8 cellular contexts compared by ENCODE assay signal in the genomic region with DNA sequence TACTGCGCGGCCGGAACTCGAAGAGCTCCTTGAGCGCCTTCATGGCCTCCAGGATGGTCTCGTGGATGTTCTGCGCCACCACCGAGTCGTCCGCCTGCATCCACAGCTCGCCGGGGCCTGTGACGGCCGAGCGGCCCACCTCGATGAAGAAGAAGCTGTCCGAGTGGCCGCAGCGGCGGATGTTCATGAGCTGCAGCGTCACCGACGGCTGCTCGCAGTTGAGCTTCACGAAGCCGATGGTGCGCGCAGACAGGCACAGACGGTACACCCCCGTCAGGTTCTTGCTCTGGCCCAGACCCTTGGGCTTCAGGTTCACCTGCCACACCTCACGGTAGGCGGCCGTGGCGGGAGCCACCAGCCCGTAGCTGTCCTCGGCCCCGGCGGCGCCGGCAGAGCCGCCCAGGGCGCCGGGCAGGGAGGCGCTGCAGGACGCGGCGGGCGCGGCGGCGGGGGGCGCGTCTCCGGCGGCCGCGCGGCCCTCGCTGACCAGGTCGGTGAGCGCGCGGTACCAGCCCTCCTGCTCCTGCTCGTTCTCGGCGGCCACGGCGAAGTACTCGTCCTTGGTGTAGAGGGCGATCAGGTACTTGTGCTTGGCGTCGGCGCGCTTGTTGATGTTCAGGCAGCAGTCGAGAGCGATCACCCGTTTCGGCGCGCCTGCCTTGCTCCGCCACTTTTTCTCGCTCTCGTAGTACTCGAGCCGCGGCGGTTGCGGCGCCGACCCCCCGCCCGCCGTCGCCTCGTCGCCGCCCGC. TPM values are rescaled to one million over a fixed set of nuclear protein-coding genes. Genes with fewer than 3 reads are reported as not detected.
DNase-seq lines count a peak whose midpoint lies in the region; ATAC-seq, FAIRE-seq and TF ChIP-seq lines count a peak whose summit lies in the region.

No MANE protein-coding gene starts in this region.

- no peak for TF ChIP-seq CTCF in pancreas (IDR thresholded peaks at IDR 0.05)

- intact Hi-C loops in pancreas (cut with DNase I) = loop anchor here in 2 of 3 donors (10.0 kb wide), 3 partner anchors 631 to 831 kb away; no protein-coding TSS in a partner anchor

- H3K9me3 ChIP-seq in pancreas = no peaks in the 10 kb centered on the region

- H3K27me3 ChIP-seq in pancreas = no peaks in the 10 kb centered on the region

- H3K4me3 ChIP-seq in pancreas = peak overlapping the region; percentile 39 to 84 (median 62)

- 5 to 6% methylated on average over 86 to 98 of the region's 98 CpGs for WGBS in pancreas, 2 donors

- DNase-seq in SIG-M5 treated with dmso at 0.1 percent for 504 hours (lab: John Stamatoyannopoulos, UW; ENCODE audit: unreplicated experiment) (peak; percentile 66), SIG-M5 (lab: John Stamatoyannopoulos, UW) (no peak), NCI-H526 treated with DMSO at 0.1 percent for 48 hours (lab: John Stamatoyannopoulos, UW) (peak; percentile 88), foreskin melanocyte (peak; percentile 57), pancreas (peak in 5 of 6 donors; percentile 58 to 86 (median 62))
- DNase-seq in activated effector memory CD4-positive, alpha-beta T cell treated with Interleukin-2 at 50 U/mL for 16 hours = peak; percentile 40

- H3K36me3 ChIP-seq in pancreas = peaks cover 0 to 22% (median 0%) of the 10 kb centered on the region in 3 donors

- ATAC-seq in pancreas (peak in 1 of 4 donors; percentile 4), GM18520 (IDR thresholded peaks at IDR 0.05; ENCODE audit: unreplicated experiment) (no peak), GM19023 (IDR thresholded peaks at IDR 0.05; ENCODE audit: unreplicated experiment) (no peak)

- H3K4me1 ChIP-seq in pancreas = peaks cover 4 to 14% (median 5%) of the 10 kb centered on the region in 3 donors

- H3K27ac ChIP-seq in pancreas = peak overlapping the region in 3 of 4 donors; percentile 42 to 82 (median 60)

- FAIRE-seq in pancreas (lab: Jason Lieb, UNC) = no peak

RNA-seq across cellular contexts. Expression of a gene that starts 1.1 kb away (rescaled TPM):
- total RNA-seq in pancreas = 1 to 10 TPM; 4.3 to 9.8 (median 5.4) TPM
- 1 to 10 TPM; 2.8 to 3.6 TPM for polyA plus RNA-seq in pancreas
